Comparison of ENCODE assay signal across 2 cellular contexts in the genomic region with DNA sequence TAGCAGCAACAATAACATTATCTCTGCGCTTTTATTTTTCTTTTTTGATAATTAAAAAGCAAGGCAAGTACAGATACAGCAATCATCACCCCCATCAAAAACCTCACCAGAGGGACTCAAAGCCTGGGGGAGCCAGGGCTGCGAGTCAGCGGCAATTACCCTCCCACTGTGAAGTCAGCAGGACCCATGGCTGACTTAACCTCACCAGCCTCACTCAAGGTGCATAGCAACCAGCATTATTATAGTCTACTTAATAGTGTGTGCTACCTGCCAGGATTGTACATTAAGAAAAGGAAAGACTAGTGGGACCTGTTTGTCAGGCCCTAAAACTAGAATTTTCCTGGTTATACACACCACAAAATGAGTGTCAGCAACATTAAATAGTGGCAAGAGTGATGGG.
A peak's percentile ranks its signal among the peaks of the same experiment; 100 is the strongest.
TF ChIP-seq lines count a peak whose summit lies in the region.

No MANE protein-coding gene starts in this region.

TF ChIP-seq in K562, 482 proteins besides CTCF, POLR2A, EP300 and RAD21:
- TF ChIP-seq ZNF780A (CRISPR knock-in tag; IDR thresholded peaks at IDR 0.05) (no peak), POLR2AphosphoS2 (IDR thresholded peaks at IDR 0.05; ENCODE audit: low read length) (no peak), MYBL2 (IDR thresholded peaks at IDR 0.05; ENCODE audit: low read depth) (no peak), MYBL2 (CRISPR knock-in tag; IDR thresholded peaks at IDR 0.05; ENCODE audit: borderline replicate concordance) (no peak), CBX8 (IDR thresholded peaks at IDR 0.05; ENCODE audit: borderline replicate concordance, extremely low read depth, low read depth, low read length, poor library complexity, severe bottlenecking) (no peak), EGR1 (conservative IDR thresholded peaks at IDR 0.05) (no peak), CREBBP (IDR thresholded peaks at IDR 0.05; ENCODE audit: low read depth, low read length) (no peak)
- TF ChIP-seq, protein P1, sequence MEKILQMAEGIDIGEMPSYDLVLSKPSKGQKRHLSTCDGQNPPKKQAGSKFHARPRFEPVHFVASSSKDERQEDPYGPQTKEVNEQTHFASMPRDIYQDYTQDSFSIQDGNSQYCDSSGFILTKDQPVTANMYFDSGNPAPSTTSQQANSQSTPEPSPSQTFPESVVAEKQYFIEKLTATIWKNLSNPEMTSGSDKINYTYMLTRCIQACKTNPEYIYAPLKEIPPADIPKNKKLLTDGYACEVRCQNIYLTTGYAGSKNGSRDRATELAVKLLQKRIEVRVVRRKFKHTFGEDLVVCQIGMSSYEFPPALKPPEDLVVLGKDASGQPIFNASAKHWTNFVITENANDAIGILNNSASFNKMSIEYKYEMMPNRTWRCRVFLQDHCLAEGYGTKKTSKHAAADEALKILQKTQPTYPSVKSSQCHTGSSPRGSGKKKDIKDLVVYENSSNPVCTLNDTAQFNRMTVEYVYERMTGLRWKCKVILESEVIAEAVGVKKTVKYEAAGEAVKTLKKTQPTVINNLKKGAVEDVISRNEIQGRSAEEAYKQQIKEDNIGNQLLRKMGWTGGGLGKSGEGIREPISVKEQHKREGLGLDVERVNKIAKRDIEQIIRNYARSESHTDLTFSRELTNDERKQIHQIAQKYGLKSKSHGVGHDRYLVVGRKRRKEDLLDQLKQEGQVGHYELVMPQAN (IDR thresholded peaks at IDR 0.05; ENCODE audit: borderline replicate concordance): no peak

TF ChIP-seq in neural cell, 6 proteins besides CTCF, POLR2A, EP300 and RAD21:
- TF ChIP-seq POLR2AphosphoS5 (IDR thresholded peaks at IDR 0.05) (peak; percentile 44), EZH2 (IDR thresholded peaks at IDR 0.05; ENCODE audit: borderline replicate concordance, insufficient read depth, low read length, poor library complexity, severe bottlenecking) (no peak)
TF ChIP-seq in neural cell: peak in this region for 1.
